In the genomic region with DNA sequence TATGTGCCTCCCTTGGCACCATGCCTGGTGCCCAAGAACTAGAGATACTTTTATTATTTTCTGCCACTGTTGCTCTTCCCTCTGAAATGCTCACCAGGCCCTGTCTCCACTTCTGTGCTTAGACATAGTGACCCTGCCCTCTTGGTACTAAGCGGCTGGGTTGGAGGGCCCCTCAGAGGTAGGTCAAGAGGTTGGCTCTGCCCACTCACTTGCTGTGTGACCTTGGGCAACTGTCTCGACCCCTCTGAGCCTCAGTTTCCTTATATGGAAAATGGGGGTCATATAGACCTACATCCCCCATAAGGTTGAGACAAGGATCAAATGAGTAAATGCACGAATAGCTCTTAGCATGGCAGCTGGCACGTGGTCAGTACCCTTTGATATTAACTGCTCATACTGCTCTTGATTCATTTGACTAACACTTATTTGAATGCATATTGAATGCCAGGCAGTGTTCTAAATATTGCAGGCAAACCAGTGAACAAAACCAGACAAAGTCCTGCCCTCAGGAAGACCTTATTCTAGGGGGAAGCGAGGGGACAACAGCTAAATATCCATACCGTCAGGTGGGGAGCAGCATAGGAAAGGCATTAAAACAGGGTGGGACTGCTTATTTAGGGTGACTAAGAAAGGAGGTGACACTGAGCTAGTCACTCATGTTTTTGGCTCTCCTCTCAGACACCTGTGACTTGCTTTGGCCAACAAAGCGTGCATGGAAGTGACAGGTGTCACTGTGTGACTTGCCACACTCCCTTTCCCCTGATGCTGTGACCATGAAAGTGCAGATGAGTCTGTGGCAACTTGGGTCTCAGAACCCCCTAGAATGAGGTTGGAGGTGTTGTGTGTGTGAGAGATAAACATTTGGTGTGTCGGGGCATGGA, we compare ENCODE assay signal across 2 cellular contexts.
TF ChIP-seq lines count a peak whose summit lies in the region.

No MANE protein-coding gene starts in this region.

TF ChIP-seq in HepG2, 621 proteins besides CTCF, POLR2A, EP300 and RAD21:
- peak; percentile 80 for TF ChIP-seq ZNF768 (CRISPR knock-in tag; IDR thresholded peaks at IDR 0.05)
- no peak for TF ChIP-seq ZNF143 (CRISPR knock-in tag; IDR thresholded peaks at IDR 0.05)

TF ChIP-seq in H1, 55 proteins besides CTCF, POLR2A, EP300 and RAD21:
- TF ChIP-seq SRF (IDR thresholded peaks at IDR 0.05; ENCODE audit: low read depth, low read length): no peak
